13 cellular contexts compared by ENCODE assay signal in the genomic region with DNA sequence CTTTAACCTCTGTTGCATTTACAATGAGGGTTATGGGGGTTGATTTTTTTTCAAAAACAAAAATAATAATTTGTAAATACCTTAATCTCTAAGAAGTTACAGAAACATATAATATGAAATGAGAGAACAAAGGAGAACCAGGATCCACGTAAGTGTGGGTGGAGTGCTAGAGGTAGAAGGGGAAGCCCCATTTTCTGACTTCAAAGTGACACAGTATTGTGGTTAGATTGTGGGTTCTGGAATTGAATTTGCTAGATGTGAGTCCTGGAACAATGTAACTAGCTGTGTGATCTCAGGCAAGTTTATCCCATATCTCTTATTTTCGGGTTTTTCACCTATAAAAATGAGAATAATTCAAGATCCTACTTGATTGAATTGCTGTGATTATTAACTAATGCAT.
"Had no signal": no experiment of that assay in that cellular context is flagged by ENCODE, and none has a peak within 500 bp of the region (broad histone marks: within the 10 kb centered on the region; RNA-seq: fewer than 3 reads in every experiment).

No MANE protein-coding gene starts in this region.

- ATAC-seq: activated T-cell treated with anti-CD3 and anti-CD28 coated beads, Interleukin-2, amount 50 U/mL, for 72 hours; sciatic nerve had no signal

- H3K27me3 Mint-ChIP-seq: activated CD4-positive, alpha-beta memory T cell treated with anti-CD3 and anti-CD28 coated beads, Interleukin-2, amount 10 ng/mL, durations not matched to agents 7 days and 5 days had no signal

- H3K36me3 ChIP-seq: colonic mucosa, left ventricle myocardium inferior, transverse colon had no signal

- H3K9me3 ChIP-seq: colonic mucosa, transverse colon had no signal

- H3K4me3 ChIP-seq: colonic mucosa, left ventricle myocardium inferior, transverse colon had no signal

- H3K4me1 Mint-ChIP-seq: activated CD4-positive, alpha-beta memory T cell treated with anti-CD3 and anti-CD28 coated beads, Interleukin-2, amount 10 ng/mL, durations not matched to agents 7 days and 5 days had no signal

- H3K27ac Mint-ChIP-seq: activated CD4-positive, alpha-beta memory T cell treated with anti-CD3 and anti-CD28 coated beads, Interleukin-2, amount 10 ng/mL, durations not matched to agents 7 days and 5 days; activated T-cell treated with anti-CD3 and anti-CD28 coated beads, Interleukin-2, amount 50 U/mL, for 72 hours had no signal

- DNase-seq: activated CD4-positive, alpha-beta memory T cell treated with anti-CD3 and anti-CD28 coated beads, Interleukin-2, amount 10 ng/mL, durations not matched to agents 7 days and 5 days; activated CD8-positive, alpha-beta memory T cell treated with anti-CD3 and anti-CD28 coated beads, Interleukin-2, amount 50 U/mL, for 4 hours; activated T-cell treated with anti-CD3 and anti-CD28 coated beads, Interleukin-2, amount 50 U/mL, for 72 hours; colonic mucosa; kidney; left ventricle myocardium inferior; mesendoderm; stimulated activated CD4-positive, alpha-beta T cell treated with anti-CD3 and anti-CD28 coated beads, Interleukin-2, amount 100 ng/mL, for 24 hours; stimulated activated naive CD4-positive, alpha-beta T cell; substantia nigra; transverse colon had no signal

- H3K4me1 ChIP-seq: colonic mucosa, left ventricle myocardium inferior, transverse colon had no signal

- H3K9me3 Mint-ChIP-seq: activated CD4-positive, alpha-beta memory T cell treated with anti-CD3 and anti-CD28 coated beads, Interleukin-2, amount 10 ng/mL, durations not matched to agents 7 days and 5 days had no signal

- H3K27me3 ChIP-seq: colonic mucosa, transverse colon had no signal

- H3K27ac ChIP-seq: colonic mucosa, left ventricle myocardium inferior, transverse colon, VCaP had no signal

- H3K4me3 Mint-ChIP-seq: activated CD4-positive, alpha-beta memory T cell treated with anti-CD3 and anti-CD28 coated beads, Interleukin-2, amount 10 ng/mL, durations not matched to agents 7 days and 5 days; activated T-cell treated with anti-CD3 and anti-CD28 coated beads, Interleukin-2, amount 50 U/mL, for 72 hours had no signal
